23 cellular contexts compared by ENCODE assay signal in genomic region chr2:60820416-60821132, GRCh38.
DNase-seq lines count a peak whose midpoint lies in the region; ATAC-seq and TF ChIP-seq lines count a peak whose summit lies in the region.
"Had no signal": no experiment of that assay in that cellular context is flagged by ENCODE, and none has a peak within 500 bp of the region (broad histone marks: within the 10 kb centered on the region; RNA-seq: fewer than 3 reads in every experiment).

No MANE protein-coding gene starts in this region.

- no peaks in the 10 kb centered on the region for H3K36me3 Mint-ChIP-seq in stimulated activated naive CD8-positive, alpha-beta T cell treated with anti-CD3 and anti-CD28 coated beads, Interleukin-15, Interleukin-2, amounts not matched to agents 100 ng/mL and 50 ng/mL, for 24 hours (ENCODE audit: low read depth)
- peaks cover 7% of the 10 kb centered on the region for H3K36me3 Mint-ChIP-seq in activated CD8-positive, alpha-beta T cell treated with anti-CD3 and anti-CD28 coated beads for 36 hours (ENCODE audit: low read depth)
- peaks cover 27% of the 10 kb centered on the region for H3K36me3 Mint-ChIP-seq in effector memory CD8-positive, alpha-beta T cell (ENCODE audit: insufficient read depth)

- H3K4me3 Mint-ChIP-seq in stimulated activated naive CD8-positive, alpha-beta T cell treated with anti-CD3 and anti-CD28 coated beads, Interleukin-15, Interleukin-2, amounts not matched to agents 100 ng/mL and 50 ng/mL, for 24 hours: peak overlapping the region; percentile 41
- H3K4me3 Mint-ChIP-seq in activated CD8-positive, alpha-beta T cell treated with anti-CD3 and anti-CD28 coated beads for 36 hours: no peak overlapping the region
- H3K4me3 Mint-ChIP-seq in effector memory CD8-positive, alpha-beta T cell: peak overlapping the region; percentile 67 to 72
- H3K4me3 Mint-ChIP-seq: neural crest cell had no signal

- no peak for TF ChIP-seq CTCF in activated CD8-positive, alpha-beta T cell treated with anti-CD3 and anti-CD28 coated beads for 36 hours (IDR thresholded peaks at IDR 0.05)
- TF ChIP-seq CTCF in sigmoid colon (IDR thresholded peaks at IDR 0.05): no peak

- no peak for DNase-seq in stimulated activated naive CD8-positive, alpha-beta T cell treated with anti-CD3 and anti-CD28 coated beads, Interleukin-15, Interleukin-2, amounts not matched to agents 100 U/mL and 50 U/mL, for 24 hours
- DNase-seq in activated CD8-positive, alpha-beta T cell treated with anti-CD3 and anti-CD28 coated beads for 36 hours: no peak
- DNase-seq in effector memory CD8-positive, alpha-beta T cell: no peak
- no peak for DNase-seq in HUDEP-2 (lab: John Stamatoyannopoulos, UW; ENCODE audit: unreplicated experiment in 76 of 76)
- DNase-seq in sigmoid colon: no peak
- DNase-seq: activated gamma-delta T cell treated with Interleukin-2 at 50 U/mL for 16 hours; DMS53; effector CD8-positive, alpha-beta T cell; GDM1; hypothalamus; left ventricle myocardium superior; midbrain; NCI-H1105 treated with DMSO at 0.1 percent for 48 hours; NCI-H2081 treated with DMSO at 0.1 percent for 48 hours; NK-92 treated with Interleukin-12 subunit alpha and Interleukin-12 subunit beta, amount 100 ng/mL, for 24 hours; T-helper 9 cell had no signal

- POLR2A ChIA-PET in activated CD8-positive, alpha-beta T cell treated with anti-CD3 and anti-CD28 coated beads for 36 hours (lab: Charles Lee): interaction anchor here (1.0 to 4.8 kb wide), 5 partner anchors 8 to 61 kb away, joined by 3 to 31 read pairs (median 17); partner anchors contain the start of gene REL

- H3K36me3 ChIP-seq in sigmoid colon: no peaks in the 10 kb centered on the region
- H3K36me3 ChIP-seq: esophagus muscularis mucosa, prostate gland had no signal

- no peak for TF ChIP-seq EP300 in sigmoid colon (IDR thresholded peaks at IDR 0.05)

- peaks cover 3% of the 10 kb centered on the region for H3K27me3 Mint-ChIP-seq in stimulated activated naive CD8-positive, alpha-beta T cell treated with anti-CD3 and anti-CD28 coated beads, Interleukin-15, Interleukin-2, amounts not matched to agents 100 ng/mL and 50 ng/mL, for 24 hours
- H3K27me3 Mint-ChIP-seq in activated CD8-positive, alpha-beta T cell treated with anti-CD3 and anti-CD28 coated beads for 36 hours: no peaks in the 10 kb centered on the region
- peaks cover 0 to 2% of the 10 kb centered on the region in 2 donors for H3K27me3 Mint-ChIP-seq in effector memory CD8-positive, alpha-beta T cell

- no peak for ATAC-seq in stimulated activated naive CD8-positive, alpha-beta T cell treated with anti-CD3 and anti-CD28 coated beads, Interleukin-15, Interleukin-2, amounts not matched to agents 100 U/mL and 50 U/mL, for 24 hours
- no peak for ATAC-seq in activated CD8-positive, alpha-beta T cell treated with anti-CD3 and anti-CD28 coated beads for 36 hours
- ATAC-seq in effector memory CD8-positive, alpha-beta T cell (replicated peaks): no peak
- no peak for ATAC-seq in GM18517 (IDR thresholded peaks at IDR 0.05; ENCODE audit: unreplicated experiment)
- ATAC-seq in HG03571 (IDR thresholded peaks at IDR 0.05; ENCODE audit: unreplicated experiment): no peak
- ATAC-seq: HepG2, left ventricle myocardium superior had no signal

- H3K27me3 ChIP-seq in sigmoid colon: no peaks in the 10 kb centered on the region
- H3K27me3 ChIP-seq: esophagus muscularis mucosa had no signal

- H3K27ac Mint-ChIP-seq in stimulated activated naive CD8-positive, alpha-beta T cell treated with anti-CD3 and anti-CD28 coated beads, Interleukin-15, Interleukin-2, amounts not matched to agents 100 ng/mL and 50 ng/mL, for 24 hours: peak overlapping the region; percentile 94
- peak overlapping the region; percentile 99 for H3K27ac Mint-ChIP-seq in activated CD8-positive, alpha-beta T cell treated with anti-CD3 and anti-CD28 coated beads for 36 hours
- H3K27ac Mint-ChIP-seq in effector memory CD8-positive, alpha-beta T cell: peak overlapping the region; percentile 93 to 94

- H3K4me3 ChIP-seq in sigmoid colon: no peak overlapping the region
- H3K4me3 ChIP-seq: esophagus muscularis mucosa, prostate gland had no signal

- no peak for TF ChIP-seq POLR2A in sigmoid colon (IDR thresholded peaks at IDR 0.05)

- H3K9me3 Mint-ChIP-seq in stimulated activated naive CD8-positive, alpha-beta T cell treated with anti-CD3 and anti-CD28 coated beads, Interleukin-15, Interleukin-2, amounts not matched to agents 100 ng/mL and 50 ng/mL, for 24 hours: no peaks in the 10 kb centered on the region
- no peaks in the 10 kb centered on the region for H3K9me3 Mint-ChIP-seq in activated CD8-positive, alpha-beta T cell treated with anti-CD3 and anti-CD28 coated beads for 36 hours
- H3K9me3 Mint-ChIP-seq in effector memory CD8-positive, alpha-beta T cell: no peaks in the 10 kb centered on the region
- H3K9me3 Mint-ChIP-seq: neural crest cell had no signal

- 88 to 92% methylated on average over 12 of the region's 12 CpGs for WGBS in sigmoid colon, 2 donors

- no peaks in the 10 kb centered on the region for H3K4me1 ChIP-seq in sigmoid colon
- H3K4me1 ChIP-seq: esophagus muscularis mucosa, prostate gland had no signal

- peaks cover 63% of the 10 kb centered on the region for H3K4me1 Mint-ChIP-seq in stimulated activated naive CD8-positive, alpha-beta T cell treated with anti-CD3 and anti-CD28 coated beads, Interleukin-15, Interleukin-2, amounts not matched to agents 100 ng/mL and 50 ng/mL, for 24 hours (ENCODE audit: low read depth)
- H3K4me1 Mint-ChIP-seq in activated CD8-positive, alpha-beta T cell treated with anti-CD3 and anti-CD28 coated beads for 36 hours (ENCODE audit: low read depth): peaks cover 52% of the 10 kb centered on the region
- H3K4me1 Mint-ChIP-seq in effector memory CD8-positive, alpha-beta T cell (ENCODE audit: low read depth in 2 of 2): peaks cover 32 to 39% of the 10 kb centered on the region in 2 donors
- H3K4me1 Mint-ChIP-seq: neural crest cell had no signal

- H3K27ac ChIP-seq in sigmoid colon: no peak overlapping the region
- H3K27ac ChIP-seq: esophagus muscularis mucosa, prostate gland had no signal

- CTCF ChIA-PET in activated CD8-positive, alpha-beta T cell treated with anti-CD3 and anti-CD28 coated beads for 36 hours (lab: Charles Lee): interaction anchor here (1.6 to 8.6 kb wide), 5 partner anchors 12 to 179 kb away, joined by 7 to 67 read pairs (median 28); partner anchors contain the start of gene REL

- no peaks in the 10 kb centered on the region for H3K9me3 ChIP-seq in sigmoid colon
- H3K9me3 ChIP-seq: esophagus muscularis mucosa, prostate gland had no signal

- intact Hi-C loops in activated CD8-positive, alpha-beta T cell treated with anti-CD3 and anti-CD28 coated beads for 36 hours (cut with micrococcal nuclease): no loop called here
- intact Hi-C loops in sigmoid colon (cut with DNase I): no loop called here
